Comparison of ENCODE assay signal across 9 cellular contexts in the genomic region with DNA sequence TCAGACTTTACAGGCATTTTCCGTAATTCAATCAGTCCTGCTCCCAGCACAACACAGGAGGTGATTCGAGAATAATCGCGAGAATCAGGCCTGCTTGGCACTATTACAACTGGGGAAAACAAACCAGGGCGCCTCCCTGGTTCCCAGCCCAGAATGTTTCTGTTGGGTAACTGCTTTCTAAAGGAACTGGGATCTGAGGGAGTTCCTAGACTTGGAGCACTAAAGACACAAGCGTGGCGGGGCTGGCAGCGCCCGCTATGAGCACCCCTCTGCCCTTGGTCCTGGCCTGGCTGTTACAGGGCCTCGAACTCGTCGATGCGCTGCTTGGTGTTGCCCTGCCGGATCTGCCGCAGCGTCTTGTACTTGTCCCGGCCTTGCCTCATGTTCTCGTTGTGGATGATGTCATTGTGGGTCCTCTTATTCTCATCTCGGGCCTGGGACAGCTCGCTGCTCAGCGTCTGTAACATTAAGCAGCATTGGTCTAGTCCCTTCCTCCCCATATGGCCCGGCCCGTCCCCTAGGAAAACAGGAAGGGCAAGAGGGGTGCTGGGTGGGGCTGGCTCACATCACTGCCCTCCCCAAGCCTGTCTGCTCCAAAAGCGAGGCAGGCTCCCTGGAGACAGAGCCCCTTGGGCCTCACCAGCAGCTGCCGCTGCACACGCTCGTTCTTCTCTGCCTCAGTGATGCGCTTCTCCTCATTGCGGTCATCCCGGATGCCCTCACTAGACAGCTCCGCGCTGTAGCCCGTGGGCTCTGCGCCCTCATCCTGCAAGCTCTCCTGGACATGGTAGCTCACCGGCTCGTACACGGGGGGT. TPM values are rescaled to one million over a fixed set of nuclear protein-coding genes. Genes with fewer than 3 reads are reported as not detected.
DNase-seq lines count a peak whose midpoint lies in the region; ATAC-seq and TF ChIP-seq lines count a peak whose summit lies in the region.
"Had no signal": no experiment of that assay in that cellular context is flagged by ENCODE, and none has a peak within 500 bp of the region (broad histone marks: within the 10 kb centered on the region; RNA-seq: fewer than 3 reads in every experiment).

No MANE protein-coding gene starts in this region.

- H3K4me3 ChIP-seq in BLaER1: peak overlapping the region; percentile 29; the same call in 1 of the 2 replicates

- H3K4me1 Mint-ChIP-seq in mesothelial cell of epicardium: peaks cover 20% of the 10 kb centered on the region

- H3K36me3 Mint-ChIP-seq in activated naive CD4-positive, alpha-beta T cell treated with anti-CD3 and anti-CD28 coated beads, Interleukin-2, amount 50 U/mL, for 72 hours: peaks cover 23 to 35% of the 10 kb centered on the region in 2 donors
- peaks cover 56% of the 10 kb centered on the region for H3K36me3 Mint-ChIP-seq in mesothelial cell of epicardium

- TF ChIP-seq CTCF in mesothelial cell of epicardium (IDR thresholded peaks at IDR 0.05; ENCODE audit: unreplicated experiment): no peak

- no peaks in the 10 kb centered on the region for H3K27me3 ChIP-seq in BLaER1

- ATAC-seq in activated naive CD4-positive, alpha-beta T cell treated with anti-CD3 and anti-CD28 coated beads, Interleukin-2, amount 50 U/mL, for 72 hours: peak; percentile 4
- ATAC-seq in HG03045 (IDR thresholded peaks at IDR 0.05; ENCODE audit: unreplicated experiment): no peak

- DNase-seq in DMS 273 treated with DMSO at 0.1 percent for 48 hours (lab: John Stamatoyannopoulos, UW) (peak; percentile 15), mesothelial cell of epicardium (ENCODE audit: low spot score in 2 of 2, unreplicated experiment in 2 of 2) (no peak), HPDE6-E6E7 (ENCODE audit: extremely low spot score) (no peak)
- DNase-seq in activated naive CD4-positive, alpha-beta T cell treated with anti-CD3 and anti-CD28 coated beads, Interleukin-2, amount 50 U/mL, for 72 hours (ENCODE audit: low spot score in 2 of 2): no peak
- DNase-seq in stimulated activated CD4-positive, alpha-beta T cell treated with anti-CD3 and anti-CD28 coated beads, Interleukin-4, amount 100 ng/mL, for 24 hours: no peak
- DNase-seq: activated CD4-positive, alpha-beta T cell treated with anti-CD3 and anti-CD28 coated beads, Interleukin-2, amount 50 U/mL, for 4 hours; NCI-H187 treated with DMSO at 0.1 percent for 48 hours had no signal

- H3K9me3 ChIP-seq in BLaER1: no peaks in the 10 kb centered on the region

- no peak overlapping the region for H3K4me3 Mint-ChIP-seq in mesothelial cell of epicardium

- peak overlapping the region; percentile 86 for H3K4me2 ChIP-seq in BLaER1

- H4K20me1 ChIP-seq in BLaER1: peaks cover 53% of the 10 kb centered on the region

- no peaks in the 10 kb centered on the region for H3K27me3 Mint-ChIP-seq in mesothelial cell of epicardium (ENCODE audit: low read depth)

- H3K9ac ChIP-seq in BLaER1: peak overlapping the region; percentile 55; the same call in 1 of the 2 replicates

- peaks cover 65% of the 10 kb centered on the region for H3K36me3 ChIP-seq in BLaER1

- H3K27ac Mint-ChIP-seq in activated naive CD4-positive, alpha-beta T cell treated with anti-CD3 and anti-CD28 coated beads, Interleukin-2, amount 50 U/mL, for 72 hours: peak overlapping the region; percentile 70 to 95
- peak overlapping the region; percentile 41 for H3K27ac Mint-ChIP-seq in mesothelial cell of epicardium

- peaks cover 99% of the 10 kb centered on the region for H3K4me1 ChIP-seq in BLaER1

- H3K9me3 Mint-ChIP-seq in activated naive CD4-positive, alpha-beta T cell treated with anti-CD3 and anti-CD28 coated beads, Interleukin-2, amount 50 U/mL, for 72 hours: no peaks in the 10 kb centered on the region
- H3K9me3 Mint-ChIP-seq in mesothelial cell of epicardium: no peaks in the 10 kb centered on the region

- peak overlapping the region; percentile 77 for H3K27ac ChIP-seq in BLaER1

RNA-seq across cellular contexts. Expression of a gene that starts 52.3 kb away (rescaled TPM):
- 100 to 1,000 TPM; 187 to 207 TPM for total RNA-seq in activated naive CD4-positive, alpha-beta T cell treated with anti-CD3 and anti-CD28 coated beads, Interleukin-2, amount 50 U/mL, for 72 hours
- total RNA-seq in mesothelial cell of epicardium: 195 to 208 TPM (median 204 TPM) in 3 replicates
